In the genomic region with DNA sequence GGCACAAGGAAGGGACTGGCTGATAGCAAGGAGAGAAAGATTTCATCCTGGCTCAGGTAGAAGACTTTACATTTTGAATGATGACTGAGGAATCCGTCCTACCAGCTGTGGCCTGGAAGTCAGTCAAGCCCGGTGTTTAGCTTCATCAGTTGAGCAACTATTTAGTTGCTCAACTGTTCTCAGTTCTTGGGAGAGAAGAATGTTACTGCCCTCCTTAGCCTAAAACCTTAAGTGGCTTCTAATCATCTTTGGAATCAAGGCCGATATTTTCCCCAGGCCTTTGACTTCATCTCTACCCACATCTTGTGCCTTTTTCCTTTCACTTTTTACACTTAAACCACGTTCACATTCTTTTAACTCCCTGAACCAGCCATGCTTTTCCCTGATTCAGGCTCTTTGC, we compare ENCODE assay signal across 2 cellular contexts.
TF ChIP-seq lines count a peak whose summit lies in the region.

No MANE protein-coding gene starts in this region.

TF ChIP-seq in GM23338, 12 proteins besides CTCF, POLR2A, EP300 and RAD21 (continues in another document):
- no peak for TF ChIP-seq NANOG (IDR thresholded peaks at IDR 0.05; ENCODE audit: borderline replicate concordance)
- no peak for TF ChIP-seq CREB1 (CRISPR knock-in tag; IDR thresholded peaks at IDR 0.05; ENCODE audit: low read depth)
- TF ChIP-seq ZNF331 (CRISPR knock-in tag; IDR thresholded peaks at IDR 0.05; ENCODE audit: low read depth): no peak
- no peak for TF ChIP-seq JUNB (IDR thresholded peaks at IDR 0.05; ENCODE audit: unreplicated experiment)
- TF ChIP-seq EZH2 (IDR thresholded peaks at IDR 0.05; ENCODE audit: low read depth, unreplicated experiment): no peak
- TF ChIP-seq, protein P1, sequence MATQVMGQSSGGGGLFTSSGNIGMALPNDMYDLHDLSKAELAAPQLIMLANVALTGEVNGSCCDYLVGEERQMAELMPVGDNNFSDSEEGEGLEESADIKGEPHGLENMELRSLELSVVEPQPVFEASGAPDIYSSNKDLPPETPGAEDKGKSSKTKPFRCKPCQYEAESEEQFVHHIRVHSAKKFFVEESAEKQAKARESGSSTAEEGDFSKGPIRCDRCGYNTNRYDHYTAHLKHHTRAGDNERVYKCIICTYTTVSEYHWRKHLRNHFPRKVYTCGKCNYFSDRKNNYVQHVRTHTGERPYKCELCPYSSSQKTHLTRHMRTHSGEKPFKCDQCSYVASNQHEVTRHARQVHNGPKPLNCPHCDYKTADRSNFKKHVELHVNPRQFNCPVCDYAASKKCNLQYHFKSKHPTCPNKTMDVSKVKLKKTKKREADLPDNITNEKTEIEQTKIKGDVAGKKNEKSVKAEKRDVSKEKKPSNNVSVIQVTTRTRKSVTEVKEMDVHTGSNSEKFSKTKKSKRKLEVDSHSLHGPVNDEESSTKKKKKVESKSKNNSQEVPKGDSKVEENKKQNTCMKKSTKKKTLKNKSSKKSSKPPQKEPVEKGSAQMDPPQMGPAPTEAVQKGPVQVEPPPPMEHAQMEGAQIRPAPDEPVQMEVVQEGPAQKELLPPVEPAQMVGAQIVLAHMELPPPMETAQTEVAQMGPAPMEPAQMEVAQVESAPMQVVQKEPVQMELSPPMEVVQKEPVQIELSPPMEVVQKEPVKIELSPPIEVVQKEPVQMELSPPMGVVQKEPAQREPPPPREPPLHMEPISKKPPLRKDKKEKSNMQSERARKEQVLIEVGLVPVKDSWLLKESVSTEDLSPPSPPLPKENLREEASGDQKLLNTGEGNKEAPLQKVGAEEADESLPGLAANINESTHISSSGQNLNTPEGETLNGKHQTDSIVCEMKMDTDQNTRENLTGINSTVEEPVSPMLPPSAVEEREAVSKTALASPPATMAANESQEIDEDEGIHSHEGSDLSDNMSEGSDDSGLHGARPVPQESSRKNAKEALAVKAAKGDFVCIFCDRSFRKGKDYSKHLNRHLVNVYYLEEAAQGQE (IDR thresholded peaks at IDR 0.05; ENCODE audit: unreplicated experiment): no peak
- TF ChIP-seq, protein P2, sequence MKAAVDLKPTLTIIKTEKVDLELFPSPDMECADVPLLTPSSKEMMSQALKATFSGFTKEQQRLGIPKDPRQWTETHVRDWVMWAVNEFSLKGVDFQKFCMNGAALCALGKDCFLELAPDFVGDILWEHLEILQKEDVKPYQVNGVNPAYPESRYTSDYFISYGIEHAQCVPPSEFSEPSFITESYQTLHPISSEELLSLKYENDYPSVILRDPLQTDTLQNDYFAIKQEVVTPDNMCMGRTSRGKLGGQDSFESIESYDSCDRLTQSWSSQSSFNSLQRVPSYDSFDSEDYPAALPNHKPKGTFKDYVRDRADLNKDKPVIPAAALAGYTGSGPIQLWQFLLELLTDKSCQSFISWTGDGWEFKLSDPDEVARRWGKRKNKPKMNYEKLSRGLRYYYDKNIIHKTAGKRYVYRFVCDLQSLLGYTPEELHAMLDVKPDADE (IDR thresholded peaks at IDR 0.05): no peak
- TF ChIP-seq ZNF114 (CRISPR knock-in tag; IDR thresholded peaks at IDR 0.05): no peak
- TF ChIP-seq POLR2AphosphoS5 (IDR thresholded peaks at IDR 0.05; ENCODE audit: low read depth): no peak
- TF ChIP-seq STAT1 (IDR thresholded peaks at IDR 0.05; ENCODE audit: unreplicated experiment): no peak

TF ChIP-seq in H1, 55 proteins besides CTCF, POLR2A, EP300 and RAD21:
- TF ChIP-seq, protein P3, sequence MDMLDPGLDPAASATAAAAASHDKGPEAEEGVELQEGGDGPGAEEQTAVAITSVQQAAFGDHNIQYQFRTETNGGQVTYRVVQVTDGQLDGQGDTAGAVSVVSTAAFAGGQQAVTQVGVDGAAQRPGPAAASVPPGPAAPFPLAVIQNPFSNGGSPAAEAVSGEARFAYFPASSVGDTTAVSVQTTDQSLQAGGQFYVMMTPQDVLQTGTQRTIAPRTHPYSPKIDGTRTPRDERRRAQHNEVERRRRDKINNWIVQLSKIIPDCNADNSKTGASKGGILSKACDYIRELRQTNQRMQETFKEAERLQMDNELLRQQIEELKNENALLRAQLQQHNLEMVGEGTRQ (IDR thresholded peaks at IDR 0.05; ENCODE audit: low read length): no peak
- no peak for TF ChIP-seq SIRT6 (IDR thresholded peaks at IDR 0.05; ENCODE audit: low read length)
- no peak for TF ChIP-seq BACH1 (IDR thresholded peaks at IDR 0.05; ENCODE audit: low read length)
- TF ChIP-seq, protein P4, sequence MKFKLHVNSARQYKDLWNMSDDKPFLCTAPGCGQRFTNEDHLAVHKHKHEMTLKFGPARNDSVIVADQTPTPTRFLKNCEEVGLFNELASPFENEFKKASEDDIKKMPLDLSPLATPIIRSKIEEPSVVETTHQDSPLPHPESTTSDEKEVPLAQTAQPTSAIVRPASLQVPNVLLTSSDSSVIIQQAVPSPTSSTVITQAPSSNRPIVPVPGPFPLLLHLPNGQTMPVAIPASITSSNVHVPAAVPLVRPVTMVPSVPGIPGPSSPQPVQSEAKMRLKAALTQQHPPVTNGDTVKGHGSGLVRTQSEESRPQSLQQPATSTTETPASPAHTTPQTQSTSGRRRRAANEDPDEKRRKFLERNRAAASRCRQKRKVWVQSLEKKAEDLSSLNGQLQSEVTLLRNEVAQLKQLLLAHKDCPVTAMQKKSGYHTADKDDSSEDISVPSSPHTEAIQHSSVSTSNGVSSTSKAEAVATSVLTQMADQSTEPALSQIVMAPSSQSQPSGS (IDR thresholded peaks at IDR 0.05; ENCODE audit: low read length): no peak
